11 cellular contexts compared by ENCODE assay signal in genomic region chr18:63980027-63980426, GRCh38. TPM values are rescaled to one million over a fixed set of nuclear protein-coding genes. Genes with fewer than 3 reads are reported as not detected.
DNase-seq lines count a peak whose midpoint lies in the region; ATAC-seq, FAIRE-seq and TF ChIP-seq lines count a peak whose summit lies in the region.
"Had no signal": no experiment of that assay in that cellular context is flagged by ENCODE, and none has a peak within 500 bp of the region (broad histone marks: within the 10 kb centered on the region; RNA-seq: fewer than 3 reads in every experiment).

No MANE protein-coding gene starts in this region.

- ATAC-seq in right lobe of liver: no peak
- ATAC-seq in HepG2: no peak
- ATAC-seq in GM21723 (IDR thresholded peaks at IDR 0.05; ENCODE audit: unreplicated experiment): no peak
- ATAC-seq in GM19324 (IDR thresholded peaks at IDR 0.05; ENCODE audit: low FRiP score, unreplicated experiment): no peak

- TF ChIP-seq POLR2A in right lobe of liver (IDR thresholded peaks at IDR 0.05) (no peak), HepG2 (IDR thresholded peaks at IDR 0.05; ENCODE audit: insufficient read depth in 1 of 2, low read depth in 2 of 2, low read length in 2 of 2) (no peak), esophagus squamous epithelium (IDR thresholded peaks at IDR 0.05) (no peak)

- TF ChIP-seq CTCF in right lobe of liver (IDR thresholded peaks at IDR 0.05) (no peak), HepG2 (CRISPR knock-in tag; IDR thresholded peaks at IDR 0.05) (no peak), esophagus squamous epithelium (IDR thresholded peaks at IDR 0.05) (no peak), parathyroid adenoma (IDR thresholded peaks at IDR 0.05) (no peak)

- H3K79me2 ChIP-seq in HepG2 (ENCODE audit: insufficient read depth, low read length) (no peaks in the 10 kb centered on the region), parathyroid adenoma (no peaks in the 10 kb centered on the region)

- H3K4me2 ChIP-seq in HepG2 (ENCODE audit: low read depth, low read length) (no peak overlapping the region), parathyroid adenoma (ENCODE audit: low read length) (no peak overlapping the region)

- FAIRE-seq in HepG2 (lab: Jason Lieb, UNC): no peak
- FAIRE-seq: urothelium cell line had no signal

- in situ Hi-C loops in HepG2 (cut with HindIII; ENCODE audit: extremely low pct_ligation_motif_present, low pct_unique_long_range_greater_than_20kb): no loop called here

- intact Hi-C loops in right lobe of liver (cut with DNase I) (no loop called here), HepG2 (cut with micrococcal nuclease; ENCODE audit: unreplicated experiment) (no loop called here), esophagus squamous epithelium (cut with DNase I) (no loop called here)

- TF ChIP-seq EP300 in HepG2 (IDR thresholded peaks at IDR 0.05; ENCODE audit: low read depth in 2 of 2, low read length in 2 of 2) (no peak), HepG2 (CRISPR knock-in tag; IDR thresholded peaks at IDR 0.05; ENCODE audit: borderline replicate concordance) (no peak)

- H3K4me3 ChIP-seq in right lobe of liver (peak overlapping the region in 1 of 3 donors; percentile 6), HepG2 (replicated peaks in 1 of 3; ENCODE audit: insufficient read depth in 1 of 3, low read depth in 2 of 3, low read length in 3 of 3) (no peak overlapping the region), esophagus squamous epithelium (peak overlapping the region in 3 of 4 donors; percentile 9 to 41 (median 29)), parathyroid adenoma (ENCODE audit: low read depth, low read length) (no peak overlapping the region)

- H3K9me3 ChIP-seq in right lobe of liver (no peaks in the 10 kb centered on the region), HepG2 (ENCODE audit: low read length) (no peaks in the 10 kb centered on the region), esophagus squamous epithelium (no peaks in the 10 kb centered on the region), parathyroid adenoma (ENCODE audit: control insufficient read depth, low read length) (no peaks in the 10 kb centered on the region)

- peaks cover 0 to 18% (median 2%) of the 10 kb centered on the region in 4 donors for H3K4me1 ChIP-seq in right lobe of liver
- H3K4me1 ChIP-seq in HepG2 (ENCODE audit: insufficient read depth, low read length): no peaks in the 10 kb centered on the region
- H3K4me1 ChIP-seq in esophagus squamous epithelium: peaks cover 5 to 14% (median 7%) of the 10 kb centered on the region in 3 donors
- no peaks in the 10 kb centered on the region for H3K4me1 ChIP-seq in parathyroid adenoma

- DNase-seq in right lobe of liver (no peak), HepG2 (ENCODE audit: low spot score) (no peak), esophagus squamous epithelium (lab: John Stamatoyannopoulos, UW) (no peak), OCI-M1 (lab: John Stamatoyannopoulos, UW) (no peak), SHP77 treated with DMSO at 0.1 percent for 48 hours (lab: John Stamatoyannopoulos, UW) (no peak)
- DNase-seq: NCI-H1417 treated with DMSO at 0.1 percent for 48 hours had no signal

- H3K27ac ChIP-seq in right lobe of liver (peak overlapping the region; percentile 19 to 40 (median 30)), HepG2 (ENCODE audit: extremely low read length, insufficient read depth, low read length) (no peak overlapping the region), esophagus squamous epithelium (peak overlapping the region in 3 of 4 donors; percentile 57 to 67 (median 60)), parathyroid adenoma (no peak overlapping the region)

- POLR2A ChIA-PET in HepG2 (lab: Yijun Ruan, JAX): no interaction called here

- H3K9ac ChIP-seq in HepG2 (ENCODE audit: insufficient read depth, low read depth, low read length): no peak overlapping the region
- no peak overlapping the region for H3K9ac ChIP-seq in parathyroid adenoma

- H3K27me3 ChIP-seq in right lobe of liver (no peaks in the 10 kb centered on the region), HepG2 (ENCODE audit: control insufficient read depth in 1 of 2, insufficient read depth in 2 of 2, low read length in 2 of 2) (no peaks in the 10 kb centered on the region), esophagus squamous epithelium (no peaks in the 10 kb centered on the region), parathyroid adenoma (ENCODE audit: control insufficient read depth, insufficient read depth, low read length) (no peaks in the 10 kb centered on the region)

- TF ChIP-seq RAD21 in HepG2 (CRISPR knock-in tag; IDR thresholded peaks at IDR 0.05): no peak

- H3K36me3 ChIP-seq in right lobe of liver (peaks cover 0 to 20% (median 0%) of the 10 kb centered on the region in 4 donors), HepG2 (replicated peaks in 1 of 2; ENCODE audit: control insufficient read depth in 1 of 2, insufficient read depth in 2 of 2, low read length in 2 of 2) (no peaks in the 10 kb centered on the region), esophagus squamous epithelium (peaks cover 9 to 52% (median 10%) of the 10 kb centered on the region in 3 donors), parathyroid adenoma (ENCODE audit: control insufficient read depth, insufficient read depth, low read length) (no peaks in the 10 kb centered on the region)

- H2AFZ ChIP-seq in HepG2 (ENCODE audit: low read length) (no peak overlapping the region), parathyroid adenoma (peak overlapping the region; percentile 56)

- CTCF ChIA-PET in HepG2 (lab: Yijun Ruan, JAX; ENCODE audit: low intra/inter-chr PET ratio, low total read pairs): interaction anchor here (1.3 to 1.7 kb wide), 3 partner anchors 15 to 89 kb away, joined by 5 to 15 read pairs (median 5); no protein-coding TSS in a partner anchor

- 21% methylated on average over 7 of the region's 7 CpGs for WGBS in right lobe of liver (ENCODE audit: insufficient coverage, low coverage, low lambda C conversion rate, missing lambda C conversion rate)
- 82% methylated on average over 7 of the region's 7 CpGs for WGBS in HepG2 (ENCODE audit: low lambda C conversion rate)
- 66 to 68% methylated on average over 7 of the region's 7 CpGs for WGBS in esophagus squamous epithelium, 2 donors

- no TSS peak for BruUV-seq in HepG2 (replicated peaks; lab: Mats Ljungman, UMichigan)

- H4K20me1 ChIP-seq in HepG2 (ENCODE audit: insufficient read depth, low read length): no peaks in the 10 kb centered on the region

TF ChIP-seq in HepG2, 621 proteins besides CTCF, POLR2A, EP300 and RAD21 (continues in another document):
- TF ChIP-seq ZNF883 (CRISPR knock-in tag; IDR thresholded peaks at IDR 0.05; ENCODE audit: not compliant biosample characterization) (no peak), ZBTB8A (CRISPR knock-in tag; IDR thresholded peaks at IDR 0.05; ENCODE audit: borderline replicate concordance, low read depth) (no peak)

RNA-seq across cellular contexts. Expression of gene SERPINB8, which starts 10.1 kb away (rescaled TPM):
- 10 to 100 TPM in 4 of 6 experiments, 1 to 10 TPM in 2; 2.8 to 44.2 (median 16.8) TPM for total RNA-seq in right lobe of liver
- total RNA-seq in HepG2 (2016; rRNA removed; fragmentation: Illumina TruSeq; extraction: Trizol): 2.2 and 2.6 TPM in 2 replicates
- 0.30 and 0.44 TPM in 2 replicates for total RNA-seq in HepG2 (2016; cell fraction: cytosol; rRNA removed; fragmentation: Illumina TruSeq; extraction: Trizol; ENCODE audit: low read depth)
- total RNA-seq in HepG2 (2016; cell fraction: insoluble cytoplasmic fraction; rRNA removed; fragmentation: Illumina TruSeq; extraction: Trizol): 0.97 and 3.1 TPM in 2 replicates
- 0.40 and 0.52 TPM in 2 replicates for total RNA-seq in HepG2 (2016; cell fraction: membrane; rRNA removed; fragmentation: Illumina TruSeq; extraction: Trizol)
- 1.2 and 1.3 TPM in 2 replicates for total RNA-seq in HepG2 (2016; cell fraction: nucleus; rRNA removed; fragmentation: Illumina TruSeq; extraction: Trizol)
- 0.84 and 0.95 TPM in 2 replicates for polyA plus RNA-seq in HepG2 (2011; rRNA removed)
- polyA plus RNA-seq in HepG2 (2011; cell fraction: cytosol; rRNA removed): 0.55 and 0.72 TPM in 2 replicates
- 0.82 and 1.1 TPM in 2 replicates for polyA plus RNA-seq in HepG2 (2011; cell fraction: nucleus; rRNA removed)
- polyA plus RNA-seq in HepG2 (2012): 0.48 and 1.1 TPM in 2 replicates
- polyA plus RNA-seq in HepG2 (2016; cell fraction: cytosol; fragmentation: Illumina TruSeq; extraction: Trizol; ENCODE audit: low read depth): 0.11 and 0.25 TPM in 2 replicates
- polyA plus RNA-seq in HepG2 (2016; cell fraction: insoluble cytoplasmic fraction; fragmentation: Illumina TruSeq; extraction: Trizol; ENCODE audit: low read depth): 1.8 TPM in 2 replicates
- 0.27 and 0.29 TPM in 2 replicates for polyA plus RNA-seq in HepG2 (2016; cell fraction: membrane; fragmentation: Illumina TruSeq; extraction: Trizol; ENCODE audit: low read depth)
- 0.55 and 0.77 TPM in 2 replicates for polyA plus RNA-seq in HepG2 (2016; cell fraction: nucleus; fragmentation: Illumina TruSeq; extraction: Trizol; ENCODE audit: insufficient read depth, low read depth)
- 0.72 and 9.3 TPM in 2 replicates for polyA minus RNA-seq in HepG2 (2011; rRNA and poly(A)+ RNA removed; ENCODE audit: low replicate concordance)
- polyA minus RNA-seq in HepG2 (2011; cell fraction: cytosol; rRNA and poly(A)+ RNA removed): 0.62 and 1.2 TPM in 2 replicates
- 3.0 TPM in 2 replicates for polyA minus RNA-seq in HepG2 (2011; cell fraction: nucleus; rRNA and poly(A)+ RNA removed)
- 10 to 100 TPM; 17.7 to 43.2 (median 34.2) TPM for total RNA-seq in esophagus squamous epithelium

RNA-seq across cellular contexts. Expression of gene HMSD, which starts 30.9 kb away (rescaled TPM):
- under 1 TPM in 2 of 6 experiments, not detected in 4; 0.27 to 0.37 TPM for total RNA-seq in right lobe of liver
- not detected in 2 replicates for total RNA-seq in HepG2 (2016; rRNA removed; fragmentation: Illumina TruSeq; extraction: Trizol)
- total RNA-seq in HepG2 (2016; cell fraction: cytosol; rRNA removed; fragmentation: Illumina TruSeq; extraction: Trizol; ENCODE audit: low read depth): not detected in 2 replicates
- not detected in 2 replicates for total RNA-seq in HepG2 (2016; cell fraction: insoluble cytoplasmic fraction; rRNA removed; fragmentation: Illumina TruSeq; extraction: Trizol)
- not detected in 2 replicates for total RNA-seq in HepG2 (2016; cell fraction: membrane; rRNA removed; fragmentation: Illumina TruSeq; extraction: Trizol)
- total RNA-seq in HepG2 (2016; cell fraction: nucleus; rRNA removed; fragmentation: Illumina TruSeq; extraction: Trizol): not detected in 2 replicates
- not detected in 2 replicates for polyA plus RNA-seq in HepG2 (2011; rRNA removed)
- polyA plus RNA-seq in HepG2 (2011; cell fraction: cytosol; rRNA removed): not detected in 2 replicates
- polyA plus RNA-seq in HepG2 (2011; cell fraction: nucleus; rRNA removed): not detected in 2 replicates
- not detected in 2 replicates for polyA plus RNA-seq in HepG2 (2012)
- not detected in 2 replicates for polyA plus RNA-seq in HepG2 (2016; cell fraction: cytosol; fragmentation: Illumina TruSeq; extraction: Trizol; ENCODE audit: low read depth)
- polyA plus RNA-seq in HepG2 (2016; cell fraction: insoluble cytoplasmic fraction; fragmentation: Illumina TruSeq; extraction: Trizol; ENCODE audit: low read depth): not detected in 2 replicates
- polyA plus RNA-seq in HepG2 (2016; cell fraction: membrane; fragmentation: Illumina TruSeq; extraction: Trizol; ENCODE audit: low read depth): not detected in 2 replicates
- not detected in 2 replicates for polyA plus RNA-seq in HepG2 (2016; cell fraction: nucleus; fragmentation: Illumina TruSeq; extraction: Trizol; ENCODE audit: insufficient read depth, low read depth)
- polyA minus RNA-seq in HepG2 (2011; rRNA and poly(A)+ RNA removed; ENCODE audit: low replicate concordance): not detected in 2 replicates
- polyA minus RNA-seq in HepG2 (2011; cell fraction: cytosol; rRNA and poly(A)+ RNA removed): not detected in 2 replicates
- polyA minus RNA-seq in HepG2 (2011; cell fraction: nucleus; rRNA and poly(A)+ RNA removed): not detected in 2 replicates
- total RNA-seq in esophagus squamous epithelium: under 1 TPM in 2 of 4 donors, not detected in 2; 0.18 to 0.19 TPM
- total RNA-seq: skeletal muscle tissue had no signal

Comparison
In these comparisons a context has a peak if more than half of its experiments do, and no peak if none do; other contexts are left out.
1. H3K27ac ChIP-seq: peak in right lobe of liver (3 of 3) and esophagus squamous epithelium (3 of 4); none in HepG2 (single experiment) and parathyroid adenoma (single experiment).
2. H3K4me3 ChIP-seq: peak in esophagus squamous epithelium (3 of 4); none in HepG2 (0 of 3) and parathyroid adenoma (single experiment).